In the genomic region with DNA sequence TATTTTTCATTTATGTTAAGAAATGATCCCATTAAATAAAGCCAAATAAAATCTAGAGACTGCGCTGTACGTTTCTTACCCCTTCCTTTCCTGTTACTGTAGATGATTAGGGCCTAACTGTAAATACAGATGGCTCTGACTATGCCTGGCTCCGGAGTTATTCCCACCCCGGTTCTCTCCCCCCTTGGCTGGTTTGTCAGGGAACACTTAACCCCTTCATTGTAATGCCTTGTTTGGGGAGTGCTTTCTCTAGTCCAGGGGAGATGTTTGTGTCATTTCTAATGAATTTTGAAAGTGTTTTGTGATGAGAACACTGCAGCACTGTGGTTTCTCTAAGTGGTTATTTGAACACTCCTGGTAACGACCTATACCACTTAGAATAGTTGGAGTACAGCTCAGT, we compare ENCODE assay signal across 24 cellular contexts. TPM values are rescaled to one million over a fixed set of nuclear protein-coding genes. Genes with fewer than 3 reads are reported as not detected.
DNase-seq lines count a peak whose midpoint lies in the region; ATAC-seq and TF ChIP-seq lines count a peak whose summit lies in the region.
"Had no signal": no experiment of that assay in that cellular context is flagged by ENCODE, and none has a peak within 500 bp of the region (broad histone marks: within the 10 kb centered on the region; RNA-seq: fewer than 3 reads in every experiment).

No MANE protein-coding gene starts in this region.

- no peaks in the 10 kb centered on the region for H3K4me1 ChIP-seq in CD8-positive, alpha-beta T cell (ENCODE audit: insufficient read depth, low read length)
- H3K4me1 ChIP-seq in naive thymus-derived CD4-positive, alpha-beta T cell (ENCODE audit: control insufficient read depth in 2 of 2, insufficient read depth in 2 of 2, low read length in 2 of 2) = no peaks in the 10 kb centered on the region
- no peaks in the 10 kb centered on the region for H3K4me1 ChIP-seq in neuronal stem cell (ENCODE audit: control insufficient read depth in 2 of 2, insufficient read depth in 1 of 2, low read depth in 1 of 2, low read length in 2 of 2)
- H3K4me1 ChIP-seq: BE2C, Caco-2, psoas muscle had no signal

- H3K4me3 ChIP-seq in CD8-positive, alpha-beta T cell (ENCODE audit: low read depth, low read length) = no peak overlapping the region
- H3K4me3 ChIP-seq in naive thymus-derived CD4-positive, alpha-beta T cell (ENCODE audit: low read length) = no peak overlapping the region
- H3K4me3 ChIP-seq in neuronal stem cell (ENCODE audit: low read length in 2 of 2) = no peak overlapping the region
- H3K4me3 ChIP-seq: psoas muscle had no signal

- no peak overlapping the region for H3K4me3 Mint-ChIP-seq in activated CD4-positive, alpha-beta memory T cell treated with anti-CD3 and anti-CD28 coated beads for 36 hours
- H3K4me3 Mint-ChIP-seq in activated CD4-positive, alpha-beta memory T cell treated with anti-CD3 and anti-CD28 coated beads, Interleukin-2, amount 10 ng/mL, durations not matched to agents 7 days and 5 days = no peak overlapping the region
- H3K4me3 Mint-ChIP-seq in CD8-positive, alpha-beta T cell = no peak overlapping the region
- no peak overlapping the region for H3K4me3 Mint-ChIP-seq in activated T-helper 17 cell treated with anti-CD3 and anti-CD28 coated beads, Interleukin-2, amount 50 U/mL, for 72 hours
- peak overlapping the region in 2 of 10 donors; percentile 32 to 65 for H3K4me3 Mint-ChIP-seq in naive thymus-derived CD4-positive, alpha-beta T cell

- CTCF ChIA-PET in activated CD4-positive, alpha-beta memory T cell treated with anti-CD3 and anti-CD28 coated beads for 36 hours (lab: Charles Lee) = interaction anchor here (0.6 to 1.2 kb wide), 2 partner anchors 32 to 1329 kb away, joined by 3 to 4 read pairs; no protein-coding TSS in a partner anchor
- CTCF ChIA-PET in activated CD4-positive, alpha-beta memory T cell treated with anti-CD3 and anti-CD28 coated beads, Interleukin-2, amount 10 ng/mL, durations not matched to agents 7 days and 5 days (lab: Charles Lee) = no interaction called here
- CTCF ChIA-PET in CD8-positive, alpha-beta T cell (lab: Charles Lee) = interaction anchor here (1.5 kb wide), 1 partner anchor 32 kb away, joined by 4 read pairs; no protein-coding TSS in a partner anchor
- CTCF ChIA-PET in naive thymus-derived CD4-positive, alpha-beta T cell (lab: Charles Lee) = interaction anchor here (1.1 kb wide), 1 partner anchor 220 kb away, joined by 3 read pairs; no protein-coding TSS in a partner anchor

- H4K8ac ChIP-seq in neuronal stem cell (ENCODE audit: low read depth, low read length) = no peak overlapping the region

- TF ChIP-seq CTCF in CD8-positive, alpha-beta T cell (IDR thresholded peaks at IDR 0.05) = no peak

- no peak overlapping the region for H3K18ac ChIP-seq in neuronal stem cell (ENCODE audit: low read length)

- no peak overlapping the region for H3K4ac ChIP-seq in neuronal stem cell (ENCODE audit: low read length)

- no peak overlapping the region for H3K14ac ChIP-seq in neuronal stem cell (ENCODE audit: low read length)

- no peak for ATAC-seq in CD8-positive, alpha-beta T cell
- ATAC-seq in activated T-helper 17 cell treated with anti-CD3 and anti-CD28 coated beads, Interleukin-2, amount 50 U/mL, for 72 hours (replicated peaks) = no peak
- ATAC-seq in naive thymus-derived CD4-positive, alpha-beta T cell = no peak
- ATAC-seq: left ventricle myocardium superior, psoas muscle had no signal

- intact Hi-C loops in activated CD4-positive, alpha-beta memory T cell treated with anti-CD3 and anti-CD28 coated beads for 36 hours (cut with micrococcal nuclease) = no loop called here
- intact Hi-C loops in CD8-positive, alpha-beta T cell (cut with DNase I, micrococcal nuclease) = loop anchor here in 1 of 2 experiments (2.0 kb wide), 1 partner anchor 18 kb away; no protein-coding TSS in a partner anchor
- intact Hi-C loops in naive thymus-derived CD4-positive, alpha-beta T cell (cut with micrococcal nuclease) = no loop called here

- DNase-seq in activated CD4-positive, alpha-beta memory T cell treated with anti-CD3 and anti-CD28 coated beads for 36 hours = no peak
- no peak for DNase-seq in activated CD4-positive, alpha-beta memory T cell treated with anti-CD3 and anti-CD28 coated beads, Interleukin-2, amount 10 ng/mL, durations not matched to agents 7 days and 5 days
- no peak for DNase-seq in CD8-positive, alpha-beta T cell
- peak in 1 of 9 donors; percentile 25 for DNase-seq in naive thymus-derived CD4-positive, alpha-beta T cell
- DNase-seq in H4 (ENCODE audit: low spot score) (no peak), substantia nigra (lab: John Stamatoyannopoulos, UW) (no peak), neuronal stem cell (ENCODE audit: low spot score) (no peak)
- DNase-seq: BE2C; brain microvascular endothelial cell; Caco-2; DMS79; GF-D8; IMR-90; left ventricle myocardium superior; NCI-H1092; NCI-H1694 treated with DMSO at 0.1 percent for 48 hours; NCI-H69; occipital lobe; psoas muscle; Right ventricle myocardium superior; stimulated activated CD4-positive, alpha-beta T cell treated with anti-CD3 and anti-CD28 coated beads, Interleukin-4, amount 100 ng/mL, for 4 hours; T-helper 9 cell had no signal

- WGBS in neuronal stem cell (ENCODE audit: extremely low coverage in 2 of 2, insufficient read length in 2 of 2, insufficient replicate concordance in 1 of 2), 2 donors = no CpG with 5 or more reads among the region's 5 CpGs

- H3K4me2 ChIP-seq in neuronal stem cell (ENCODE audit: insufficient read depth, low read length, poor library complexity, severe bottlenecking) = no peak overlapping the region

- peak overlapping the region; percentile 39 for H3K27ac Mint-ChIP-seq in activated CD4-positive, alpha-beta memory T cell treated with anti-CD3 and anti-CD28 coated beads for 36 hours
- no peak overlapping the region for H3K27ac Mint-ChIP-seq in activated CD4-positive, alpha-beta memory T cell treated with anti-CD3 and anti-CD28 coated beads, Interleukin-2, amount 10 ng/mL, durations not matched to agents 7 days and 5 days
- peak overlapping the region; percentile 84 for H3K27ac Mint-ChIP-seq in CD8-positive, alpha-beta T cell
- peak overlapping the region; percentile 61 for H3K27ac Mint-ChIP-seq in activated T-helper 17 cell treated with anti-CD3 and anti-CD28 coated beads, Interleukin-2, amount 50 U/mL, for 72 hours
- H3K27ac Mint-ChIP-seq in naive thymus-derived CD4-positive, alpha-beta T cell = peak overlapping the region in 8 of 9 donors; percentile 43 to 98 (median 85)

- H3K23ac ChIP-seq in neuronal stem cell (ENCODE audit: low read depth, low read length, poor library complexity) = no peak overlapping the region

- peaks cover 28% of the 10 kb centered on the region for H3K36me3 ChIP-seq in CD8-positive, alpha-beta T cell (ENCODE audit: insufficient read depth, low read length)
- H3K36me3 ChIP-seq in naive thymus-derived CD4-positive, alpha-beta T cell (ENCODE audit: control insufficient read depth in 2 of 3, insufficient read depth in 3 of 3, low read length in 3 of 3) = peaks cover 6 to 59% (median 13%) of the 10 kb centered on the region in 3 experiments
- H3K36me3 ChIP-seq in neuronal stem cell (replicated peaks in 1 of 2; ENCODE audit: control insufficient read depth in 2 of 2, insufficient read depth in 2 of 2, low read length in 2 of 2) = peaks cover 21 to 64% of the 10 kb centered on the region in 2 donors
- H3K36me3 ChIP-seq: BE2C had no signal

- H2AFZ ChIP-seq in neuronal stem cell (ENCODE audit: low read length) = no peak overlapping the region

- H3K27me3 Mint-ChIP-seq in activated CD4-positive, alpha-beta memory T cell treated with anti-CD3 and anti-CD28 coated beads for 36 hours = no peaks in the 10 kb centered on the region
- no peaks in the 10 kb centered on the region for H3K27me3 Mint-ChIP-seq in activated CD4-positive, alpha-beta memory T cell treated with anti-CD3 and anti-CD28 coated beads, Interleukin-2, amount 10 ng/mL, durations not matched to agents 7 days and 5 days
- no peaks in the 10 kb centered on the region for H3K27me3 Mint-ChIP-seq in CD8-positive, alpha-beta T cell (ENCODE audit: low read depth)
- no peaks in the 10 kb centered on the region for H3K27me3 Mint-ChIP-seq in activated T-helper 17 cell treated with anti-CD3 and anti-CD28 coated beads, Interleukin-2, amount 50 U/mL, for 72 hours
- no peaks in the 10 kb centered on the region for H3K27me3 Mint-ChIP-seq in naive thymus-derived CD4-positive, alpha-beta T cell

- H3K79me1 ChIP-seq in neuronal stem cell (ENCODE audit: low read depth, low read length) = no peaks in the 10 kb centered on the region

- POLR2A ChIA-PET in activated CD4-positive, alpha-beta memory T cell treated with anti-CD3 and anti-CD28 coated beads for 36 hours (lab: Charles Lee) = no interaction called here
- POLR2A ChIA-PET in activated CD4-positive, alpha-beta memory T cell treated with anti-CD3 and anti-CD28 coated beads, Interleukin-2, amount 10 ng/mL, durations not matched to agents 7 days and 5 days (lab: Charles Lee) = interaction anchor here (1.8 kb wide), 1 partner anchor 9 kb away, joined by 11 read pairs; a partner anchor contains a TSS
- POLR2A ChIA-PET in CD8-positive, alpha-beta T cell (lab: Charles Lee) = interaction anchor here (1.5 to 2.9 kb wide), 2 partner anchors 8 to 28 kb away, joined by 5 to 12 read pairs; a partner anchor contains a TSS
- POLR2A ChIA-PET in naive thymus-derived CD4-positive, alpha-beta T cell (lab: Charles Lee) = interaction anchor here (0.8 to 1.3 kb wide), 2 partner anchors 9 to 113 kb away, joined by 3 to 4 read pairs; no protein-coding TSS in a partner anchor

- H2BK5ac ChIP-seq in neuronal stem cell (ENCODE audit: low read length) = no peak overlapping the region

- no peak overlapping the region for H4K91ac ChIP-seq in neuronal stem cell (ENCODE audit: low read depth, low read length, poor library complexity)

- no peaks in the 10 kb centered on the region for H3K9me3 ChIP-seq in CD8-positive, alpha-beta T cell (ENCODE audit: low read length)
- H3K9me3 ChIP-seq in naive thymus-derived CD4-positive, alpha-beta T cell (ENCODE audit: control insufficient read depth in 2 of 3, low read length in 3 of 3) = no peaks in the 10 kb centered on the region
- no peaks in the 10 kb centered on the region for H3K9me3 ChIP-seq in neuronal stem cell (replicated peaks in 1 of 2; ENCODE audit: control insufficient read depth in 2 of 2, insufficient read depth in 1 of 2, low read depth in 1 of 2, low read length in 2 of 2)
- H3K9me3 ChIP-seq: BE2C, Caco-2, psoas muscle had no signal

- no peak overlapping the region for H3K27ac ChIP-seq in CD8-positive, alpha-beta T cell (ENCODE audit: low read depth, low read length)
- no peak overlapping the region for H3K27ac ChIP-seq in naive thymus-derived CD4-positive, alpha-beta T cell (ENCODE audit: low read depth, low read length)
- H3K27ac ChIP-seq in substantia nigra (ENCODE audit: low read depth, low read length, poor library complexity, severe bottlenecking) = no peak overlapping the region
- no peak overlapping the region for H3K27ac ChIP-seq in neuronal stem cell (replicated peaks; ENCODE audit: low read length)
- H3K27ac ChIP-seq: brain microvascular endothelial cell, epithelial cell of prostate, psoas muscle had no signal

- H2AK5ac ChIP-seq in neuronal stem cell (ENCODE audit: low read depth, low read length) = no peak overlapping the region

- H3K4me1 Mint-ChIP-seq in activated CD4-positive, alpha-beta memory T cell treated with anti-CD3 and anti-CD28 coated beads for 36 hours (ENCODE audit: low read depth) = peaks cover 26% of the 10 kb centered on the region
- H3K4me1 Mint-ChIP-seq in activated CD4-positive, alpha-beta memory T cell treated with anti-CD3 and anti-CD28 coated beads, Interleukin-2, amount 10 ng/mL, durations not matched to agents 7 days and 5 days = peaks cover 25% of the 10 kb centered on the region
- peaks cover 54% of the 10 kb centered on the region for H3K4me1 Mint-ChIP-seq in CD8-positive, alpha-beta T cell (ENCODE audit: low read depth)
- H3K4me1 Mint-ChIP-seq in activated T-helper 17 cell treated with anti-CD3 and anti-CD28 coated beads, Interleukin-2, amount 50 U/mL, for 72 hours = peaks cover 38% of the 10 kb centered on the region
- peaks cover 19 to 67% (median 43%) of the 10 kb centered on the region in 7 donors for H3K4me1 Mint-ChIP-seq in naive thymus-derived CD4-positive, alpha-beta T cell

- H2BK120ac ChIP-seq in neuronal stem cell (ENCODE audit: low read depth, low read length) = no peak overlapping the region

- H2BK15ac ChIP-seq in neuronal stem cell (ENCODE audit: low read length) = no peak overlapping the region

- H3K27me3 ChIP-seq in CD8-positive, alpha-beta T cell (ENCODE audit: insufficient read depth, low read length) = no peaks in the 10 kb centered on the region
- H3K27me3 ChIP-seq in naive thymus-derived CD4-positive, alpha-beta T cell (ENCODE audit: control insufficient read depth in 2 of 2, insufficient read depth in 2 of 2, low read length in 2 of 2) = no peaks in the 10 kb centered on the region
- H3K27me3 ChIP-seq in neuronal stem cell (ENCODE audit: control insufficient read depth in 3 of 3, insufficient read depth in 3 of 3, low read depth in 1 of 3, low read length in 3 of 3) = no peaks in the 10 kb centered on the region
- H3K27me3 ChIP-seq: BE2C, brain microvascular endothelial cell had no signal

- H2BK12ac ChIP-seq in neuronal stem cell (ENCODE audit: low read length) = no peak overlapping the region

- H3K9me3 Mint-ChIP-seq in activated CD4-positive, alpha-beta memory T cell treated with anti-CD3 and anti-CD28 coated beads for 36 hours = no peaks in the 10 kb centered on the region
- H3K9me3 Mint-ChIP-seq in activated CD4-positive, alpha-beta memory T cell treated with anti-CD3 and anti-CD28 coated beads, Interleukin-2, amount 10 ng/mL, durations not matched to agents 7 days and 5 days = no peaks in the 10 kb centered on the region
- H3K9me3 Mint-ChIP-seq in CD8-positive, alpha-beta T cell = no peaks in the 10 kb centered on the region
- no peaks in the 10 kb centered on the region for H3K9me3 Mint-ChIP-seq in activated T-helper 17 cell treated with anti-CD3 and anti-CD28 coated beads, Interleukin-2, amount 50 U/mL, for 72 hours
- H3K9me3 Mint-ChIP-seq in naive thymus-derived CD4-positive, alpha-beta T cell = peaks cover 0 to 12% (median 0%) of the 10 kb centered on the region in 11 donors

- H3K36me3 Mint-ChIP-seq in activated CD4-positive, alpha-beta memory T cell treated with anti-CD3 and anti-CD28 coated beads for 36 hours = peaks cover 37% of the 10 kb centered on the region
- peaks cover 62% of the 10 kb centered on the region for H3K36me3 Mint-ChIP-seq in activated CD4-positive, alpha-beta memory T cell treated with anti-CD3 and anti-CD28 coated beads, Interleukin-2, amount 10 ng/mL, durations not matched to agents 7 days and 5 days (ENCODE audit: low read depth)
- peaks cover 76% of the 10 kb centered on the region for H3K36me3 Mint-ChIP-seq in CD8-positive, alpha-beta T cell
- H3K36me3 Mint-ChIP-seq in activated T-helper 17 cell treated with anti-CD3 and anti-CD28 coated beads, Interleukin-2, amount 50 U/mL, for 72 hours (ENCODE audit: low read depth) = peaks cover 98% of the 10 kb centered on the region
- peaks cover 17 to 56% (median 45%) of the 10 kb centered on the region in 5 donors for H3K36me3 Mint-ChIP-seq in naive thymus-derived CD4-positive, alpha-beta T cell

- no peak overlapping the region for H3K9ac ChIP-seq in neuronal stem cell (ENCODE audit: low read depth, low read length, poor library complexity)

RNA-seq across cellular contexts. Expression of a gene that starts 8.8 kb away (rescaled TPM):
- total RNA-seq in activated CD4-positive, alpha-beta memory T cell treated with anti-CD3 and anti-CD28 coated beads for 36 hours = 10 to 100 TPM; 33.4 to 36.2 TPM
- total RNA-seq in activated CD4-positive, alpha-beta memory T cell treated with anti-CD3 and anti-CD28 coated beads, Interleukin-2, amount 10 ng/mL, durations not matched to agents 7 days and 5 days = 10 to 100 TPM; 32.7 to 32.8 TPM
- total RNA-seq in CD8-positive, alpha-beta T cell = 10 to 100 TPM; 12.5 to 14.4 TPM
- 10 to 100 TPM; 19.5 to 26.0 TPM for total RNA-seq in activated T-helper 17 cell treated with anti-CD3 and anti-CD28 coated beads, Interleukin-2, amount 50 U/mL, for 72 hours
- 10 to 100 TPM; 22.2 to 41.3 (median 29.9) TPM for total RNA-seq in naive thymus-derived CD4-positive, alpha-beta T cell
- 10 to 100 TPM; 59.2 to 63.2 TPM for polyA plus RNA-seq in naive thymus-derived CD4-positive, alpha-beta T cell
- total RNA-seq in H4 (2014; rRNA removed; shearing (Covaris generic)) = 68.5 and 78.7 TPM in 2 replicates
- 59.4 TPM for polyA plus RNA-seq in neuronal stem cell (2013, experiment 1 of 2)
- 59.6 TPM for polyA plus RNA-seq in neuronal stem cell (2013, experiment 2 of 2)

RNA-seq across cellular contexts. Expression of a gene that starts 8.8 kb away (rescaled TPM):
- total RNA-seq in activated CD4-positive, alpha-beta memory T cell treated with anti-CD3 and anti-CD28 coated beads for 36 hours = 10 to 100 TPM; 26.7 to 28.5 TPM
- total RNA-seq in activated CD4-positive, alpha-beta memory T cell treated with anti-CD3 and anti-CD28 coated beads, Interleukin-2, amount 10 ng/mL, durations not matched to agents 7 days and 5 days = 10 to 100 TPM; 26.3 TPM
- 10 to 100 TPM; 19.7 to 24.1 TPM for total RNA-seq in CD8-positive, alpha-beta T cell
- 10 to 100 TPM; 22.9 to 25.2 TPM for total RNA-seq in activated T-helper 17 cell treated with anti-CD3 and anti-CD28 coated beads, Interleukin-2, amount 50 U/mL, for 72 hours
- 10 to 100 TPM; 23.8 to 55.2 (median 29.2) TPM for total RNA-seq in naive thymus-derived CD4-positive, alpha-beta T cell
- 10 to 100 TPM; 25.5 to 36.3 TPM for polyA plus RNA-seq in naive thymus-derived CD4-positive, alpha-beta T cell
- 28.0 and 29.8 TPM in 2 replicates for total RNA-seq in H4 (2014; rRNA removed; shearing (Covaris generic))
- 53.3 TPM for polyA plus RNA-seq in neuronal stem cell (2013, experiment 1 of 2)
- polyA plus RNA-seq in neuronal stem cell (2013, experiment 2 of 2) = 51.1 TPM
